ENCODE assay signal across 9 cellular contexts in the genomic region with DNA sequence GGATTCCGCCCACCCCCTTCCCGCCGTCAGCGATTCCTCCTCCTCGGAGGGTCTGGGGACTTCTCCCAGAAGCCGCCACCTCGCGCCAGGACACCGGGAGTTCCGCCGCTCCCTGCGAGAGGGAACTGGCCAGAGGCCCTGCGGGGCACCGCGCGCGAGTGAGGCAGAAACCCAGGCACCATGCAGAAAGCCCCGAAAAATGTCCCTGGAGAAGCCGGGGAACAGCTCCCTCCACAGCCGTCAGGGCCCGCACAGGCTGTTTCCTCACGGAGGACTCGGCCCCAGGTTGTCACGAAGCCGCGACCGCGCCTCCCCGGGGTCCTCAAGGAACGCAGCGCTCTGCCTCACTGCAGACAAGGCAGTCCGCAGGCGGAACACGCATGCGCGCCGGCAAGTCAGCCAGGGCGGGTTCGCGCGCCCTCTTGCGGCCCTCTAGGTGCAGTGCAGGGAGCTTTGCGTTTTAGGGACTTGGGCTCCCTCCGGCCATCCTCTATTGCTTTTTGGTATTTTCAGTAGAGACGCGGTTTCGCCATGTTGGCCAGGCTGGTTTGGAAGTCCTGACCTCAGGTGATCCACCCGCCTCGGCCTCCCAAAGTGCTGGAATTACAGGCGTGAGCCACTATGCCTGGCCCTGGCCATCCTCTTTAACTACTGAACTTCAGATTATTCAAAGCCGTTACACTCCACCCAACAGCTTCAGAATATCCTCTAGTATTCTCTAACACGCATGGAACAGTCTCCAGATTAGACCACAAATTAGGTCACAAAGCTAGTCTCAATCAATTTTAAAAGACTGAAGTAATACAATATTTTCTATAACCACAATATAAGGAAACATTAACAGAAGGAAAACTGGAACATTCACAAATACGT. TPM values are rescaled to one million over a fixed set of nuclear protein-coding genes. Genes with fewer than 3 reads are reported as not detected.
DNase-seq lines count a peak whose midpoint lies in the region; ATAC-seq, FAIRE-seq and TF ChIP-seq lines count a peak whose summit lies in the region.
"Had no signal": no experiment of that assay in that cellular context is flagged by ENCODE, and none has a peak within 500 bp of the region (broad histone marks: within the 10 kb centered on the region; RNA-seq: fewer than 3 reads in every experiment).

No MANE protein-coding gene starts in this region.

- peak overlapping the region; percentile 65 to 81 for H3K9ac ChIP-seq in kidney (ENCODE audit: low read length in 2 of 2)

- H3K4me1 ChIP-seq in kidney (ENCODE audit: control insufficient read depth in 1 of 2, insufficient read depth in 1 of 2, low read depth in 1 of 2, low read length in 2 of 2), result peaks cover 0 to 1% of the 10 kb centered on the region in 2 donors

- no peak for FAIRE-seq in kidney (lab: Jason Lieb, UNC)
- FAIRE-seq: A204.1 had no signal

- ATAC-seq in HG03342 (IDR thresholded peaks at IDR 0.05; ENCODE audit: unreplicated experiment), result peak; percentile 75

- TF ChIP-seq CTCF in kidney (IDR thresholded peaks at IDR 0.05; ENCODE audit: borderline replicate concordance, extremely low read depth, insufficient read depth), result peak; percentile 98

- H3K27ac ChIP-seq in kidney (ENCODE audit: low read depth in 2 of 2, low read length in 2 of 2), result no peak overlapping the region

- intact Hi-C loops in kidney (cut with DNase I), result no loop called here

- no peaks in the 10 kb centered on the region for H3K9me3 ChIP-seq in kidney (ENCODE audit: control insufficient read depth in 1 of 2, low read length in 2 of 2)

- H3K36me3 ChIP-seq in kidney (ENCODE audit: control insufficient read depth in 1 of 2, insufficient read depth in 2 of 2, low read length in 2 of 2), result no peaks in the 10 kb centered on the region

- DNase-seq in NCI-H187 (lab: John Stamatoyannopoulos, UW) (peak; percentile 63 to 74), NCI-H187 treated with DMSO at 0.1 percent for 48 hours (lab: John Stamatoyannopoulos, UW) (no peak), NCI-H446 treated with DMSO at 0.1 percent for 48 hours (lab: John Stamatoyannopoulos, UW) (peak; percentile 61), cerebellum (ENCODE audit: low spot score) (peak; percentile 92), kidney (peak; percentile 96)
- peak; percentile 94 for DNase-seq in activated CD4-positive, CD25-positive, alpha-beta regulatory T cell treated with anti-CD3 and anti-CD28 coated beads, Interleukin-2, amount 50 U/mL, for 72 hours
- DNase-seq in stimulated activated CD4-positive, alpha-beta T cell treated with anti-CD3 and anti-CD28 coated beads, Interleukin-12 subunit alpha, Interleukin-12 subunit beta, amount 100 ng/mL, for 48 hours (ENCODE audit: low read depth in 2 of 3, low spot score in 1 of 3), result peak; percentile 87 to 94 (median 89)

- peak overlapping the region; percentile 67 to 75 for H3K4me3 ChIP-seq in kidney (ENCODE audit: low read length in 2 of 2)

RNA-seq across cellular contexts. Expression of a gene that starts 20.3 kb away (rescaled TPM):
- 25.0 TPM for total RNA-seq in cerebellum
- total RNA-seq in kidney, result 8.7 TPM
- polyA plus RNA-seq in kidney (ENCODE audit: insufficient read depth, low read depth, low replicate concordance), result 9.2 TPM
